In the genomic region with DNA sequence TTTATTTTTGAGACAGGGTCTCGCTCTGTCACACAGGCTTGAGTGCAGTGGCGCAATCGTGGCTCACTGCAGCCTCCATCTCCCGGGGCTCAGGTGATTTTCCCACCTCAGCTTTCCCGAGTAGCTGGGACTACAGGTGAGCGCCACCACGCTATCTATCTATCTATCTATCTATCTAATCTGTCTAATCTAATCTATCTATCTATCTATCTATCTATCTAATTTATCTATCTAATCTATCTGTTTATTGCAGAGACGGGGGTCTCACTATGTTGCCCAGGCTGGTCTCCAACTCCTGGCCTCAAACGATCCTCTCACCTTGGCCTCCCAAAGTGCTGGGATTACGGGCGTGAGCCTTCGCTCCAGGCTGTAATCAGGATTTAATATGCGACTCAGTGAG, we compare ENCODE assay signal across 1 cellular context.
TF ChIP-seq lines count a peak whose summit lies in the region.

No MANE protein-coding gene starts in this region.

TF ChIP-seq in endothelial cell of umbilical vein, 7 proteins besides CTCF, POLR2A, EP300 and RAD21:
- TF ChIP-seq MYC (IDR thresholded peaks at IDR 0.05; ENCODE audit: low read depth, low read length) (no peak), GATA2 (IDR thresholded peaks at IDR 0.05; ENCODE audit: insufficient read depth, insufficient read length, low read depth, low read length) (peak; percentile 23)
